8 cellular contexts compared by ENCODE assay signal in genomic region chr1:235503333-235504121, GRCh38. TPM values are rescaled to one million over a fixed set of nuclear protein-coding genes. Genes with fewer than 3 reads are reported as not detected.
A peak's percentile ranks its signal among the peaks of the same experiment; 100 is the strongest.
DNase-seq lines count a peak whose midpoint lies in the region; ATAC-seq and TF ChIP-seq lines count a peak whose summit lies in the region.

No MANE protein-coding gene starts in this region.

- H3K4me3 ChIP-seq in LNCaP clone FGC (ENCODE audit: low read depth, low read length) (peak overlapping the region; percentile 57), lower lobe of right lung (peak overlapping the region; percentile 84)
- H3K4me3 ChIP-seq in effector memory CD4-positive, alpha-beta T cell (ENCODE audit: insufficient read depth, low read depth, low read length, poor library complexity, severe bottlenecking) = peak overlapping the region; percentile 88

- H3K36me3 ChIP-seq in effector memory CD4-positive, alpha-beta T cell (ENCODE audit: control insufficient read depth, insufficient read depth, low read length) = no peaks in the 10 kb centered on the region
- H3K36me3 ChIP-seq in lower lobe of right lung = no peaks in the 10 kb centered on the region

- peak overlapping the region; percentile 95 for H3K27ac ChIP-seq in effector memory CD4-positive, alpha-beta T cell (ENCODE audit: insufficient read depth, low read length, poor library complexity, severe bottlenecking)
- peak overlapping the region; percentile 97 for H3K27ac ChIP-seq in lower lobe of right lung

- intact Hi-C loops in lower lobe of right lung (cut with DNase I) = no loop called here

- peaks cover 2 to 6% of the 10 kb centered on the region in 2 donors for H3K36me3 Mint-ChIP-seq in stimulated activated naive B cell treated with anti-CD40 and anti-IgM and Interleukin-4, amounts not matched to agents 10 μg/mL and 1 μg/mL and 100 μg/mL, for 72 hours

- DNase-seq in NCI-H1105 treated with DMSO at 0.1 percent for 48 hours (lab: John Stamatoyannopoulos, UW) (peak; percentile 34), NCI-H1105 (lab: John Stamatoyannopoulos, UW) (no peak), LNCaP clone FGC (ENCODE audit: low read depth) (no peak), T-helper 1 cell (peak in 3 of 5 donors; percentile 10 to 43 (median 15)), lower lobe of right lung (peak; percentile 77)
- peak in 1 of 3 donors; percentile 2 for DNase-seq in effector memory CD4-positive, alpha-beta T cell
- peak; percentile 35 for DNase-seq in stimulated activated naive B cell treated with anti-CD40 and anti-IgM and Interleukin-4, amounts not matched to agents 10 μg/mL and 1 μg/mL and 100 μg/mL, for 72 hours

- H3K27me3 Mint-ChIP-seq in stimulated activated naive B cell treated with anti-CD40 and anti-IgM and Interleukin-4, amounts not matched to agents 10 μg/mL and 1 μg/mL and 100 μg/mL, for 72 hours = no peaks in the 10 kb centered on the region

- no peaks in the 10 kb centered on the region for H3K9me3 Mint-ChIP-seq in stimulated activated naive B cell treated with anti-CD40 and anti-IgM and Interleukin-4, amounts not matched to agents 10 μg/mL and 1 μg/mL and 100 μg/mL, for 72 hours

- H3K9me3 ChIP-seq in effector memory CD4-positive, alpha-beta T cell (ENCODE audit: control insufficient read depth, low read length) = no peaks in the 10 kb centered on the region
- no peaks in the 10 kb centered on the region for H3K9me3 ChIP-seq in lower lobe of right lung

- H3K4me1 Mint-ChIP-seq in stimulated activated naive B cell treated with anti-CD40 and anti-IgM and Interleukin-4, amounts not matched to agents 10 μg/mL and 1 μg/mL and 100 μg/mL, for 72 hours = peaks cover 13 to 40% of the 10 kb centered on the region in 2 donors

- TF ChIP-seq CTCF in LNCaP clone FGC (IDR thresholded peaks at IDR 0.05; ENCODE audit: control insufficient read depth, extremely low read depth, insufficient read depth) (no peak), lower lobe of right lung (IDR thresholded peaks at IDR 0.05) (no peak)

- H3K4me3 Mint-ChIP-seq in stimulated activated naive B cell treated with anti-CD40 and anti-IgM and Interleukin-4, amounts not matched to agents 10 μg/mL and 1 μg/mL and 100 μg/mL, for 72 hours = peak overlapping the region; percentile 96 to 97

- ATAC-seq in GM21737 (IDR thresholded peaks at IDR 0.05; ENCODE audit: unreplicated experiment) = peak; percentile 16
- ATAC-seq in lower lobe of right lung = peak in 1 of 2 donors; percentile 22
- ATAC-seq in stimulated activated naive B cell treated with anti-CD40 and anti-IgM and Interleukin-4, amounts not matched to agents 10 μg/mL and 1 μg/mL and 100 μg/mL, for 72 hours (replicated peaks) = peak; percentile 10 to 15

- H3K27ac Mint-ChIP-seq in stimulated activated naive B cell treated with anti-CD40 and anti-IgM and Interleukin-4, amounts not matched to agents 10 μg/mL and 1 μg/mL and 100 μg/mL, for 72 hours = peak overlapping the region; percentile 97

- H3K4me1 ChIP-seq in effector memory CD4-positive, alpha-beta T cell (ENCODE audit: control insufficient read depth, insufficient read depth, low read length, poor library complexity, severe bottlenecking) = peaks cover 4% of the 10 kb centered on the region
- H3K4me1 ChIP-seq in lower lobe of right lung = peaks cover 16% of the 10 kb centered on the region

- H3K27me3 ChIP-seq in effector memory CD4-positive, alpha-beta T cell (replicated peaks; ENCODE audit: control insufficient read depth, insufficient read depth, low read length, poor library complexity, severe bottlenecking) = no peaks in the 10 kb centered on the region
- H3K27me3 ChIP-seq in lower lobe of right lung (ENCODE audit: low read depth) = no peaks in the 10 kb centered on the region

RNA-seq across cellular contexts. Expression of gene B3GALNT2, which starts 0.7 kb away (rescaled TPM):
- 15.5 TPM for total RNA-seq in lower lobe of right lung

Comparison
In these comparisons a context has a peak if more than half of its experiments do, and no peak if none do; other contexts are left out.
1. DNase-seq: peak in NCI-H1105 treated with DMSO at 0.1 percent for 48 hours (single experiment), T-helper 1 cell (3 of 5), lower lobe of right lung (single experiment) and stimulated activated naive B cell treated with anti-CD40 and anti-IgM and Interleukin-4, amounts not matched to agents 10 μg/mL and 1 μg/mL and 100 μg/mL, for 72 hours (single experiment); none in NCI-H1105 (single experiment) and LNCaP clone FGC (single experiment).
2. Peak in every context shown above with its lines, with median percentiles within 50 percentile points of each other: H3K4me3 ChIP-seq.